8 cellular contexts compared by ENCODE assay signal in genomic region chr14:102777711-102778615, GRCh38. TPM values are rescaled to one million over a fixed set of nuclear protein-coding genes. Genes with fewer than 3 reads are reported as not detected.
A peak's percentile ranks its signal among the peaks of the same experiment; 100 is the strongest.
DNase-seq lines count a peak whose midpoint lies in the region; ATAC-seq and TF ChIP-seq lines count a peak whose summit lies in the region.

No MANE protein-coding gene starts in this region.

- H3K27me3 ChIP-seq in HUES48 (ENCODE audit: control insufficient read depth, insufficient read depth, low read length): peaks cover 17% of the 10 kb centered on the region
- H3K27me3 ChIP-seq in fibroblast of lung (ENCODE audit: control insufficient read depth, insufficient read depth, low read length): no peaks in the 10 kb centered on the region
- H3K27me3 ChIP-seq in aorta (ENCODE audit: control insufficient read depth in 1 of 2, insufficient read depth in 2 of 2, low read length in 1 of 2): no peaks in the 10 kb centered on the region

- CTCF ChIA-PET in activated CD8-positive, alpha-beta T cell treated with anti-CD3 and anti-CD28 coated beads, Interleukin-2, amount 10 ng/mL, durations not matched to agents 7 days and 5 days (lab: Charles Lee): no interaction called here

- H3K36me3 ChIP-seq in HUES48 (ENCODE audit: control insufficient read depth, insufficient read depth, low read length) (no peaks in the 10 kb centered on the region), fibroblast of lung (ENCODE audit: control insufficient read depth, insufficient read depth, low read length) (no peaks in the 10 kb centered on the region), aorta (ENCODE audit: control insufficient read depth in 1 of 2, insufficient read depth in 2 of 2, low read length in 1 of 2) (no peaks in the 10 kb centered on the region)

- no peaks in the 10 kb centered on the region for H3K27me3 Mint-ChIP-seq in activated CD8-positive, alpha-beta T cell treated with anti-CD3 and anti-CD28 coated beads, Interleukin-2, amount 10 ng/mL, durations not matched to agents 7 days and 5 days (ENCODE audit: low read depth)
- peaks cover 4% of the 10 kb centered on the region for H3K27me3 Mint-ChIP-seq in nephron (ENCODE audit: low read depth)

- POLR2A ChIA-PET in activated CD8-positive, alpha-beta T cell treated with anti-CD3 and anti-CD28 coated beads, Interleukin-2, amount 10 ng/mL, durations not matched to agents 7 days and 5 days (lab: Charles Lee): interaction anchor here (0.6 to 0.9 kb wide), 3 partner anchors 18 to 184 kb away, joined by 3 read pairs; no protein-coding TSS in a partner anchor

- peak overlapping the region; percentile 74 for H3K4me2 ChIP-seq in fibroblast of lung (ENCODE audit: extremely low read depth, insufficient read depth, low read length)

- H3K9me3 Mint-ChIP-seq in activated CD8-positive, alpha-beta T cell treated with anti-CD3 and anti-CD28 coated beads, Interleukin-2, amount 10 ng/mL, durations not matched to agents 7 days and 5 days (ENCODE audit: insufficient read depth): no peaks in the 10 kb centered on the region
- no peaks in the 10 kb centered on the region for H3K9me3 Mint-ChIP-seq in nephron

- ATAC-seq in GM19035 (IDR thresholded peaks at IDR 0.05; ENCODE audit: unreplicated experiment): peak; percentile 18
- peak; percentile 48 for ATAC-seq in activated CD8-positive, alpha-beta T cell treated with anti-CD3 and anti-CD28 coated beads, Interleukin-2, amount 10 ng/mL, durations not matched to agents 7 days and 5 days
- ATAC-seq in aorta (ENCODE audit: low FRiP score): peak; percentile 5

- TF ChIP-seq CTCF in fibroblast of lung (conservative IDR thresholded peaks at IDR 0.05 in 1 of 2, IDR thresholded peaks at IDR 0.05 in 1 of 2; ENCODE audit: low read depth in 1 of 2, low read length in 2 of 2) (no peak), nephron (IDR thresholded peaks at IDR 0.05; ENCODE audit: unreplicated experiment in 3 of 3) (no peak)

- intact Hi-C loops in aorta (cut with DNase I): loop anchor here in 1 of 2 donors (10.0 kb wide), 1 partner anchor 97 kb away; no protein-coding TSS in a partner anchor

- H3K9ac ChIP-seq in HUES48 (ENCODE audit: low read depth, low read length): no peak overlapping the region; the same call in 1 of the 2 replicates
- H3K9ac ChIP-seq in fibroblast of lung (ENCODE audit: insufficient read depth, low read length): peak overlapping the region; percentile 85

- H3K4me1 ChIP-seq in HUES48 (ENCODE audit: control insufficient read depth, insufficient read depth, low read length) (peaks cover 28% of the 10 kb centered on the region), fibroblast of lung (ENCODE audit: control insufficient read depth, extremely low read depth, insufficient read depth, low read length) (peaks cover 3% of the 10 kb centered on the region), aorta (ENCODE audit: control insufficient read depth in 1 of 2, insufficient read depth in 2 of 2, low read length in 2 of 2) (peaks cover 0 to 5% of the 10 kb centered on the region in 2 donors)

- H3K9me3 ChIP-seq in HUES48 (ENCODE audit: control insufficient read depth, insufficient read depth, low read length) (no peaks in the 10 kb centered on the region), fibroblast of lung (ENCODE audit: control insufficient read depth, insufficient read depth, low read depth, low read length) (no peaks in the 10 kb centered on the region), aorta (ENCODE audit: control insufficient read depth, low read length) (no peaks in the 10 kb centered on the region)

- H3K4me1 Mint-ChIP-seq in activated CD8-positive, alpha-beta T cell treated with anti-CD3 and anti-CD28 coated beads, Interleukin-2, amount 10 ng/mL, durations not matched to agents 7 days and 5 days (ENCODE audit: low read depth): peaks cover 50% of the 10 kb centered on the region
- H3K4me1 Mint-ChIP-seq in nephron: peaks cover 27% of the 10 kb centered on the region

- H3K36me3 Mint-ChIP-seq in activated CD8-positive, alpha-beta T cell treated with anti-CD3 and anti-CD28 coated beads, Interleukin-2, amount 10 ng/mL, durations not matched to agents 7 days and 5 days (ENCODE audit: low read depth): peaks cover 21% of the 10 kb centered on the region
- no peaks in the 10 kb centered on the region for H3K36me3 Mint-ChIP-seq in nephron (ENCODE audit: low read depth)

- peak overlapping the region; percentile 44 for H2AFZ ChIP-seq in fibroblast of lung (ENCODE audit: low read length)

- peak overlapping the region; percentile 84 for H3K27ac Mint-ChIP-seq in activated CD8-positive, alpha-beta T cell treated with anti-CD3 and anti-CD28 coated beads, Interleukin-2, amount 10 ng/mL, durations not matched to agents 7 days and 5 days
- peak overlapping the region; percentile 67 to 92 (median 80) for H3K27ac Mint-ChIP-seq in nephron

- DNase-seq in Ammon's horn (ENCODE audit: low spot score) (peak; percentile 33), fibroblast of lung (ENCODE audit: low read depth in 2 of 2) (peak; percentile 49 to 51), aorta (peak in 1 of 2 donors; percentile 79), islet precursor cell (no peak)
- peak; percentile 36 for DNase-seq in activated CD8-positive, alpha-beta T cell treated with anti-CD3 and anti-CD28 coated beads, Interleukin-2, amount 10 ng/mL, durations not matched to agents 7 days and 5 days

- no peaks in the 10 kb centered on the region for H4K20me1 ChIP-seq in fibroblast of lung (ENCODE audit: control insufficient read depth, extremely low read depth, insufficient read depth, low read length)

- 0 to 1% methylated on average over 82 to 112 of the region's 112 CpGs for WGBS in aorta, 2 donors

- peak overlapping the region; percentile 71 for H3K4me3 ChIP-seq in HUES48 (ENCODE audit: low read depth, low read length)
- peak overlapping the region; percentile 57 to 92 (median 67) for H3K4me3 ChIP-seq in fibroblast of lung (replicated peaks in 1 of 4; ENCODE audit: control extremely low read depth in 1 of 4, insufficient read depth in 1 of 4, low read depth in 3 of 4, low read length in 4 of 4)
- H3K4me3 ChIP-seq in aorta (ENCODE audit: low read length in 2 of 2): peak overlapping the region; percentile 87 to 95

- H3K4me3 Mint-ChIP-seq in activated CD8-positive, alpha-beta T cell treated with anti-CD3 and anti-CD28 coated beads, Interleukin-2, amount 10 ng/mL, durations not matched to agents 7 days and 5 days: peak overlapping the region; percentile 82
- H3K4me3 Mint-ChIP-seq in nephron: peak overlapping the region; percentile 78 to 94 (median 90)

- no peak overlapping the region for H3K27ac ChIP-seq in HUES48 (ENCODE audit: low read depth, low read length)
- peak overlapping the region; percentile 43 for H3K27ac ChIP-seq in fibroblast of lung (ENCODE audit: insufficient read depth, low read length)
- peak overlapping the region; percentile 5 to 36 for H3K27ac ChIP-seq in aorta (ENCODE audit: low read depth in 1 of 2, low read length in 2 of 2)

- peaks cover 28% of the 10 kb centered on the region for H3K79me2 ChIP-seq in fibroblast of lung (ENCODE audit: control insufficient read depth, insufficient read depth, low read length)

RNA-seq across cellular contexts. Expression of gene TRAF3, which starts 0.7 kb away (rescaled TPM):
- 10 to 100 TPM; 28.9 to 31.0 TPM for total RNA-seq in activated CD8-positive, alpha-beta T cell treated with anti-CD3 and anti-CD28 coated beads, Interleukin-2, amount 10 ng/mL, durations not matched to agents 7 days and 5 days
- total RNA-seq in fibroblast of lung: 14.4 and 16.2 TPM in 2 replicates
- polyA plus RNA-seq in fibroblast of lung: 12.1 and 14.1 TPM in 2 replicates
- 10.0 TPM in 2 replicates for polyA plus RNA-seq in fibroblast of lung (2012)
- polyA minus RNA-seq in fibroblast of lung (ENCODE audit: low replicate concordance): 31.5 TPM in 2 replicates
- total RNA-seq in aorta: 10 to 100 TPM; 18.1 to 32.6 TPM
- polyA plus RNA-seq in aorta: 1 to 10 TPM; 3.4 to 5.0 TPM
